Comparison of ENCODE assay signal across 1 cellular context in the genomic region with DNA sequence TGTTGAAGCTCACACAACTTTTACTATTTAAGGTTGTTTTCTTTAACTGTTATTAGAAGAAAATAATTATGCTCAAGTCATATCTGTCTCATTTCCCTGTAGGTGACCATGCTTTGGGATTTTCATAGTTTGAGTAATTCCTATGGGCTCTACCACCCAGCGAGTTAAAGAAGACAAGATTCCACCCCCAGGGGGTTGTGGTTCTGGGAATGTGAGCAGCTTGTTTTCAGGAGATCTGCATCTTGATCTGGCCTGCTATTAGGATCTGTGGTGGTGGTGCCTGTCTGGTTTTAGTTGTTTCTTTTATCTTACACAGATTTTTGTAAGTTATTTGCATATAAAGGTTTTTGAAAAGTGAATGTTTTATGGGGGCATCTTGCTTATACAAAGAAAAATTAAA.
TF ChIP-seq lines count a peak whose summit lies in the region.

No MANE protein-coding gene starts in this region.

TF ChIP-seq in HEK293, 187 proteins besides CTCF, POLR2A, EP300 and RAD21 (continued from another document):
- TF ChIP-seq IKZF3 (tag by site-specific recombination; IDR thresholded peaks at IDR 0.05) (peak; percentile 53; the same call in 1 of the 2 replicates), TCF7L2 (IDR thresholded peaks at IDR 0.05; ENCODE audit: borderline replicate concordance, low read depth, low read length) (no peak), ZNF76 (tag by site-specific recombination; IDR thresholded peaks at IDR 0.05; ENCODE audit: borderline replicate concordance, low read depth) (no peak), HOXA7 (CRISPR knock-in tag; IDR thresholded peaks at IDR 0.05; ENCODE audit: borderline replicate concordance) (no peak)
